ENCODE assay signal across 8 cellular contexts in the genomic region with DNA sequence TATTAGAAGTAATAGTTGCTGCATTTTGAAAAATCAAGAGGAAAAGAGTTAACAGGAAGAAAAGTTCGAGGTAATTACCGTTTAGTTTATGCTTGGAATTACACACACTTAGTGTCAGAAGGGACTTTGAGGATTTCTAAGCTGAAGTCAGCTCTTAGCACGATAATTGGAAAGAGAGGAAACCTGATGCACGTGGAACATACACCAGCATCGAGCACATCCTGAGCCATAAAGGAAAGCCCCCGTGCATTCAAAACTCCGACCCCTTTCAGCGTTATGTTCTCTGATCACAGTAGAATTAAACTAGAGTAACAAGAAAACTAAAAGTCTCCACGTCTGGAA.
DNase-seq lines count a peak whose midpoint lies in the region; ATAC-seq and TF ChIP-seq lines count a peak whose summit lies in the region.

No MANE protein-coding gene starts in this region.

- peaks cover 33% of the 10 kb centered on the region for H3K4me1 Mint-ChIP-seq in nephron progenitor cell

- peak; percentile 20 for ATAC-seq in GM21526 (IDR thresholded peaks at IDR 0.05; ENCODE audit: low FRiP score, unreplicated experiment)

- H3K27ac Mint-ChIP-seq in nephron progenitor cell, result no peak overlapping the region

- H3K9me3 Mint-ChIP-seq in nephron progenitor cell, result no peaks in the 10 kb centered on the region

- H3K27me3 Mint-ChIP-seq in nephron progenitor cell (ENCODE audit: low read depth, poor library complexity), result peaks cover 20% of the 10 kb centered on the region

- H3K9me3 ChIP-seq in KOPT-K1 (ENCODE audit: insufficient read depth, low read length, poor library complexity, severe bottlenecking), result no peaks in the 10 kb centered on the region

- peaks cover 15% of the 10 kb centered on the region for H3K36me3 ChIP-seq in KOPT-K1 (ENCODE audit: insufficient read depth, low read length)

- peak overlapping the region; percentile 84 for H3K4me3 ChIP-seq in choroid plexus epithelial cell (ENCODE audit: low read depth, low read length)

- H3K27ac ChIP-seq in KOPT-K1 (ENCODE audit: low read depth, low read length, poor library complexity, severe bottlenecking), result peak overlapping the region; percentile 55

- DNase-seq in GM03348 (ENCODE audit: low spot score) (peak; percentile 14), choroid plexus epithelial cell (ENCODE audit: low read depth) (no peak), nephron progenitor cell (no peak), NCI-H1048 (lab: John Stamatoyannopoulos, UW) (no peak), activated gamma-delta T cell (lab: John Stamatoyannopoulos, UW) (no peak), dedifferentiated amniotic fluid mesenchymal stem cell (ENCODE audit: extremely low spot score) (no peak)

- H3K36me3 Mint-ChIP-seq in nephron progenitor cell (ENCODE audit: low read depth), result peaks cover 13% of the 10 kb centered on the region

- TF ChIP-seq CTCF in choroid plexus epithelial cell (conservative IDR thresholded peaks at IDR 0.05; ENCODE audit: low read depth, low read length), result no peak
- TF ChIP-seq CTCF in nephron progenitor cell (IDR thresholded peaks at IDR 0.05), result no peak

- peak overlapping the region; percentile 88 for H3K4me3 Mint-ChIP-seq in nephron progenitor cell
